In the genomic region with DNA sequence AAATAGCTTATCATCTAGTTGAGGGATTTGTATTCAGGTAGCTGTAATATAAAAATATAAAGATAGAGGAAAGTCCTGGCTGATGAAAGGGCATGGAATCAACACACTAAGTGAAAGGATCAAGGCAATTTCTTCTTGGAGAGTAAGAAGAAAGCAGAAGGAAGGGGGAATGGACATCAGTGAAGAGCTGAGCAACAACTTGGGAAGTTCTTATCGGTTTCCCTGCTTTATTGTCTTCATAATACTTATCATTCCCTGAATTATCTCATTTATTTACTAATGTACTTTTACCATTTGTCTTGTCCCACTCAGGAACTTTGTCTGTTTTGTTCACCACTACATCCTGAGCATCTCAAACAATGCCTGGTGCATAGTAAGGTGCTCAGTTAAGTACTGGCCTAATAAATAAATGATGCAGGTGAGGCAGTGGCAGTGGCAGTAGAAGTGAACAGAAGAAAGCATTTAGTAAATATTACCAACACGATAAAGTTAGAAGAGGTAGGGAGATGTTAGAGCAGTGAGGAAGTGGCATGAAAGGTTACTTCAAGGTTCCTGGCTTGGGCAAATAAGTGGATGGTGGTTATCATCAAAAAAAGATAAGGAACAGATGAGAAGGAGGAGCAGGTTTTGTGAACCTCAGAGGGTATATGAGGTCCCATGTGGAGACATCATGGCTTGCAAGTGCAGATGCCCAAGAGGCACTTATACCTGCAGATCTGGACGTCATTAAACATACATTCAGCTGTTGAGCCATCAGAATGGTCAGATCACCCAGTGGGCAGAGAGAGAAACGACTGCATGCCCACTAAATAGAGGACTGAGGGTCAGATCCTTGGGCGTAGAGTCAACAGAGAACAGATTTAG, we compare ENCODE assay signal across 12 cellular contexts. TPM values are rescaled to one million over a fixed set of nuclear protein-coding genes. Genes with fewer than 3 reads are reported as not detected.
DNase-seq lines count a peak whose midpoint lies in the region; ATAC-seq and TF ChIP-seq lines count a peak whose summit lies in the region.
"Had no signal": no experiment of that assay in that cellular context is flagged by ENCODE, and none has a peak within 500 bp of the region (broad histone marks: within the 10 kb centered on the region; RNA-seq: fewer than 3 reads in every experiment).

No MANE protein-coding gene starts in this region.

- H3K36me3 Mint-ChIP-seq in CD4-positive, alpha-beta T cell (ENCODE audit: low read depth) = peaks cover 10% of the 10 kb centered on the region
- H3K36me3 Mint-ChIP-seq in brain (no peaks in the 10 kb centered on the region), nephron (ENCODE audit: low read depth) (no peaks in the 10 kb centered on the region)

- no peaks in the 10 kb centered on the region for H3K27me3 ChIP-seq in CD4-positive, alpha-beta T cell (ENCODE audit: control insufficient read depth, insufficient read depth, low read length)
- no peaks in the 10 kb centered on the region for H3K27me3 ChIP-seq in IMR-90 (ENCODE audit: control insufficient read depth, insufficient read depth, low read length)
- H3K27me3 ChIP-seq: vagina had no signal

- 82% methylated on average over 2 of the region's 5 CpGs; no CpG with 5 or more reads in 1 of the 2 experiments for WGBS in IMR-90 (ENCODE audit: extremely low coverage in 2 of 2, insufficient read length in 1 of 2), 2 experiments

- H4K20me1 ChIP-seq in IMR-90 (ENCODE audit: insufficient read depth, low read length) = peaks cover 16% of the 10 kb centered on the region; the same call in 1 of the 2 replicates

- H3K23ac ChIP-seq in IMR-90 (ENCODE audit: low read depth, low read length) = peak overlapping the region; percentile 87

- dilution Hi-C loops in IMR-90 (cut with HindIII; ENCODE audit: low sequenced_read_pairs, unreplicated experiment) = no loop called here

- peak overlapping the region; percentile 95 for H4K91ac ChIP-seq in IMR-90 (ENCODE audit: insufficient read depth, low read depth, low read length)

- H3K27me3 Mint-ChIP-seq in CD4-positive, alpha-beta T cell = no peaks in the 10 kb centered on the region
- H3K27me3 Mint-ChIP-seq in brain = peaks cover 12% of the 10 kb centered on the region
- H3K27me3 Mint-ChIP-seq in nephron (ENCODE audit: low read depth) = no peaks in the 10 kb centered on the region

- H3K4me1 ChIP-seq in IMR-90 (ENCODE audit: control insufficient read depth, insufficient read depth, low read length) = peaks cover 3% of the 10 kb centered on the region

- DNase-seq in CD4-positive, alpha-beta T cell = no peak
- no peak for DNase-seq in IMR-90
- no peak for DNase-seq in T-helper 9 cell
- DNase-seq in DMS153 treated with DMSO at 0.1 percent for 48 hours (lab: John Stamatoyannopoulos, UW; ENCODE audit: unreplicated experiment) = no peak
- DNase-seq: COR-L47, OCI-M1, WERI-Rb-1 had no signal

- no peak overlapping the region for H3K4me2 ChIP-seq in IMR-90 (ENCODE audit: low read depth, low read length)

- H2AK5ac ChIP-seq in IMR-90 (ENCODE audit: low read depth, low read length) = peak overlapping the region; percentile 87

- no peak overlapping the region for H3K18ac ChIP-seq in IMR-90 (ENCODE audit: low read depth, low read length)

- no peaks in the 10 kb centered on the region for H3K36me3 ChIP-seq in IMR-90 (ENCODE audit: control insufficient read depth, insufficient read depth, low read length)
- H3K36me3 ChIP-seq: vagina, WERI-Rb-1 had no signal

- H3K9me3 ChIP-seq in CD4-positive, alpha-beta T cell (ENCODE audit: control insufficient read depth, low read length) = no peaks in the 10 kb centered on the region
- no peaks in the 10 kb centered on the region for H3K9me3 ChIP-seq in IMR-90 (ENCODE audit: control insufficient read depth, insufficient read depth, low read length)
- H3K9me3 ChIP-seq: vagina had no signal

- in situ Hi-C loops in IMR-90 (cut with MboI; ENCODE audit: low sequenced_read_pairs) = no loop called here

- ATAC-seq in CD4-positive, alpha-beta T cell (ENCODE audit: poor library complexity) = no peak
- ATAC-seq in IMR-90 (ENCODE audit: low read depth) (no peak), HG03135 (IDR thresholded peaks at IDR 0.05; ENCODE audit: unreplicated experiment) (no peak), HG03442 (IDR thresholded peaks at IDR 0.05; ENCODE audit: unreplicated experiment) (no peak)

- H3K14ac ChIP-seq in IMR-90 (replicated peaks; ENCODE audit: low read depth, low read length) = peak overlapping the region; percentile 74

- peak overlapping the region; percentile 92 for H3K4ac ChIP-seq in IMR-90 (ENCODE audit: low read depth, low read length)

- H3K9me3 Mint-ChIP-seq in CD4-positive, alpha-beta T cell = no peaks in the 10 kb centered on the region
- no peaks in the 10 kb centered on the region for H3K9me3 Mint-ChIP-seq in brain
- no peaks in the 10 kb centered on the region for H3K9me3 Mint-ChIP-seq in nephron

- H2AK9ac ChIP-seq in IMR-90 (replicated peaks; ENCODE audit: low read depth, low read length, poor library complexity) = no peak overlapping the region

- no peak overlapping the region for H4K5ac ChIP-seq in IMR-90 (ENCODE audit: low read depth, low read length)

- no peak for TF ChIP-seq CTCF in CD4-positive, alpha-beta T cell (IDR thresholded peaks at IDR 0.05)
- no peak for TF ChIP-seq CTCF in IMR-90 (conservative IDR thresholded peaks at IDR 0.05; ENCODE audit: low read depth, low read length)
- no peak for TF ChIP-seq CTCF in brain (conservative IDR thresholded peaks at IDR 0.05)
- TF ChIP-seq CTCF in nephron (IDR thresholded peaks at IDR 0.05; ENCODE audit: unreplicated experiment in 3 of 3) = no peak

- no peak overlapping the region for H2BK5ac ChIP-seq in IMR-90 (ENCODE audit: low read depth, low read length, poor library complexity, severe bottlenecking)

- H3K79me1 ChIP-seq in IMR-90 (ENCODE audit: low read depth in 1 of 2, low read length in 2 of 2) = peaks cover 6 to 25% of the 10 kb centered on the region in 2 experiments

- H3K56ac ChIP-seq in IMR-90 (ENCODE audit: extremely low read depth, insufficient read depth, low read length) = no peak overlapping the region

- H3K4me1 Mint-ChIP-seq in CD4-positive, alpha-beta T cell (ENCODE audit: low read depth) = peaks cover 42% of the 10 kb centered on the region
- H3K4me1 Mint-ChIP-seq in brain (peaks cover 38% of the 10 kb centered on the region), nephron (peaks cover 24% of the 10 kb centered on the region)

- TF ChIP-seq RAD21 in IMR-90 (IDR thresholded peaks at IDR 0.05; ENCODE audit: low read length) = no peak

- H2BK15ac ChIP-seq in IMR-90 (ENCODE audit: low read depth, low read length) = peak overlapping the region; percentile 92; the same call in 2 of the 3 replicates

- H3K4me3 ChIP-seq in IMR-90 (ENCODE audit: insufficient read depth, low read depth, low read length) = no peak overlapping the region

- intact Hi-C loops in CD4-positive, alpha-beta T cell (cut with DNase I, micrococcal nuclease) = no loop called here
- intact Hi-C loops in IMR-90 (cut with micrococcal nuclease) = no loop called here

- peak overlapping the region; percentile 64 for H2BK20ac ChIP-seq in IMR-90 (ENCODE audit: low read depth, low read length)

- no peak overlapping the region for H3K27ac ChIP-seq in CD4-positive, alpha-beta T cell (ENCODE audit: low read depth, low read length)
- H3K27ac ChIP-seq in IMR-90 (ENCODE audit: insufficient read depth, low read length) = no peak overlapping the region

- no TSS peak for BruUV-seq in IMR-90 (replicated peaks; lab: Mats Ljungman, UMichigan)

- POLR2A ChIA-PET in CD4-positive, alpha-beta T cell (lab: Charles Lee) = no interaction called here
- POLR2A ChIA-PET in IMR-90 (lab: Charles Lee; ENCODE audit: unreplicated experiment) = no interaction called here

- no peak for TF ChIP-seq POLR2A in IMR-90 (IDR thresholded peaks at IDR 0.05; ENCODE audit: low read depth, low read length)

- CTCF ChIA-PET in CD4-positive, alpha-beta T cell (lab: Charles Lee) = no interaction called here
- CTCF ChIA-PET in IMR-90 (lab: Yijun Ruan, JAX) = interaction anchor here (0.8 kb wide), 1 partner anchor 64 kb away, joined by 4 read pairs; no protein-coding TSS in a partner anchor

- peak overlapping the region; percentile 99 for H3K4me3 Mint-ChIP-seq in CD4-positive, alpha-beta T cell
- H3K4me3 Mint-ChIP-seq in brain = peak overlapping the region; percentile 93 to 98 (median 95)
- H3K4me3 Mint-ChIP-seq in nephron = peak overlapping the region; percentile 94 to 96 (median 96)

- peaks cover 9% of the 10 kb centered on the region for H3K9me1 ChIP-seq in IMR-90 (ENCODE audit: insufficient read depth, low read length)

- no peak overlapping the region for H3K9ac ChIP-seq in IMR-90 (ENCODE audit: low read depth, low read length)

- peak overlapping the region; percentile 91 for H3K27ac Mint-ChIP-seq in CD4-positive, alpha-beta T cell
- peak overlapping the region; percentile 97 to 99 (median 97) for H3K27ac Mint-ChIP-seq in brain
- peak overlapping the region; percentile 99 to 100 (median 99) for H3K27ac Mint-ChIP-seq in nephron

- H2BK120ac ChIP-seq in IMR-90 (ENCODE audit: low read depth, low read length) = peak overlapping the region; percentile 91

- H2AFZ ChIP-seq in IMR-90 (replicated peaks; ENCODE audit: low read length, poor library complexity) = no peak overlapping the region

- peak overlapping the region; percentile 88 to 99 for H4K8ac ChIP-seq in IMR-90 (ENCODE audit: low read depth in 2 of 2, low read length in 2 of 2)

TF ChIP-seq in IMR-90, 13 proteins besides CTCF, POLR2A, EP300 and RAD21:
- TF ChIP-seq, protein P1, sequence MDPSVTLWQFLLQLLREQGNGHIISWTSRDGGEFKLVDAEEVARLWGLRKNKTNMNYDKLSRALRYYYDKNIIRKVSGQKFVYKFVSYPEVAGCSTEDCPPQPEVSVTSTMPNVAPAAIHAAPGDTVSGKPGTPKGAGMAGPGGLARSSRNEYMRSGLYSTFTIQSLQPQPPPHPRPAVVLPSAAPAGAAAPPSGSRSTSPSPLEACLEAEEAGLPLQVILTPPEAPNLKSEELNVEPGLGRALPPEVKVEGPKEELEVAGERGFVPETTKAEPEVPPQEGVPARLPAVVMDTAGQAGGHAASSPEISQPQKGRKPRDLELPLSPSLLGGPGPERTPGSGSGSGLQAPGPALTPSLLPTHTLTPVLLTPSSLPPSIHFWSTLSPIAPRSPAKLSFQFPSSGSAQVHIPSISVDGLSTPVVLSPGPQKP (IDR thresholded peaks at IDR 0.05; ENCODE audit: borderline replicate concordance, low read depth, low read length) = no peak

RNA-seq across cellular contexts. Expression of gene SOCS5, which starts 1.9 kb away (rescaled TPM):
- 1 to 10 TPM; 7.9 to 8.5 TPM for total RNA-seq in CD4-positive, alpha-beta T cell
- 169 and 222 TPM in 2 replicates for total RNA-seq in IMR-90 (2012; rRNA removed)
- polyA plus RNA-seq in IMR-90 (2012; rRNA removed) (37.5 and 38.4 TPM in 2 replicates), brain (ENCODE audit: insufficient read depth, low read depth, low replicate concordance) (6.8 TPM)
- 11.7 and 18.8 TPM in 2 replicates for polyA plus RNA-seq in IMR-90 (2012; cell fraction: cytosol; rRNA removed)
- 12.5 and 48.7 TPM in 2 replicates for polyA plus RNA-seq in IMR-90 (2012; cell fraction: nucleus; rRNA removed; ENCODE audit: low replicate concordance)

Comparison
In these comparisons a context has a peak if more than half of its experiments do, and no peak if none do; other contexts are left out.
1. RNA of gene SOCS5, which starts 1.9 kb away (total RNA-seq): 169 to 222 TPM in IMR-90; 7.9 to 8.5 TPM in CD4-positive, alpha-beta T cell; every median in the first group is over 10 times any median in the second.
2. Peak in every context shown above with its lines, with median percentiles within 50 percentile points of each other: H3K27ac Mint-ChIP-seq and H3K4me3 Mint-ChIP-seq.